ENCODE assay signal across 8 cellular contexts in genomic region chr17:4806770-4807533, GRCh38. TPM values are rescaled to one million over a fixed set of nuclear protein-coding genes. Genes with fewer than 3 reads are reported as not detected.
DNase-seq lines count a peak whose midpoint lies in the region; ATAC-seq and TF ChIP-seq lines count a peak whose summit lies in the region.

TSS of gene PLD2 (plus strand) at chr17:4807152. CDS start at chr17:4807773, 621 bp downstream.

- CTCF ChIA-PET in CD4-positive, alpha-beta T cell (lab: Charles Lee), result interaction anchor here (0.8 to 1.8 kb wide), 5 partner anchors 11 to 97 kb away, joined by 3 to 13 read pairs (median 3); partner anchors contain the start of gene PSMB6

- H3K4me1 Mint-ChIP-seq in CD4-positive, alpha-beta T cell (ENCODE audit: low read depth), result peaks cover 21% of the 10 kb centered on the region
- H3K4me1 Mint-ChIP-seq in activated T-cell treated with anti-CD3 and anti-CD28 coated beads, Interleukin-2, amount 50 U/mL, for 24 hours (ENCODE audit: low read depth), result peaks cover 12% of the 10 kb centered on the region

- TF ChIP-seq CTCF in CD4-positive, alpha-beta T cell (IDR thresholded peaks at IDR 0.05), result no peak

- peaks cover 0 to 16% of the 10 kb centered on the region in 2 donors for H3K4me1 ChIP-seq in esophagus (ENCODE audit: control insufficient read depth in 2 of 2, insufficient read depth in 2 of 2, low read length in 1 of 2)
- peaks cover 9% of the 10 kb centered on the region for H3K4me1 ChIP-seq in mucosa of stomach (ENCODE audit: control insufficient read depth, insufficient read depth, low read length)

- no peaks in the 10 kb centered on the region for H3K27me3 ChIP-seq in CD4-positive, alpha-beta T cell (ENCODE audit: control insufficient read depth, insufficient read depth, low read length)
- H3K27me3 ChIP-seq in esophagus (ENCODE audit: control insufficient read depth in 1 of 2, insufficient read depth in 2 of 2, low read length in 2 of 2), result no peaks in the 10 kb centered on the region
- H3K27me3 ChIP-seq in mucosa of stomach (ENCODE audit: control insufficient read depth, insufficient read depth, low read length), result no peaks in the 10 kb centered on the region

- no peaks in the 10 kb centered on the region for H3K9me3 ChIP-seq in CD4-positive, alpha-beta T cell (ENCODE audit: control insufficient read depth, low read length)
- peaks cover 0 to 2% of the 10 kb centered on the region in 2 donors for H3K9me3 ChIP-seq in esophagus (ENCODE audit: control insufficient read depth in 2 of 2, insufficient read depth in 1 of 2, low read depth in 1 of 2, low read length in 1 of 2)
- no peaks in the 10 kb centered on the region for H3K9me3 ChIP-seq in mucosa of stomach (ENCODE audit: control insufficient read depth, low read length)

- peak within 1 kb of the TSS; percentile 82 to 88 for H3K4me3 ChIP-seq in esophagus (ENCODE audit: low read depth in 1 of 2, low read length in 2 of 2)
- H3K4me3 ChIP-seq in mucosa of stomach (ENCODE audit: low read length), result peak within 1 kb of the TSS; percentile 31

- WGBS in esophagus, 2 donors, result 1% methylated on average over 58 to 103 of the region's 103 CpGs

- no peaks in the 10 kb centered on the region for H3K27me3 Mint-ChIP-seq in CD4-positive, alpha-beta T cell
- H3K27me3 Mint-ChIP-seq in activated T-cell treated with anti-CD3 and anti-CD28 coated beads, Interleukin-2, amount 50 U/mL, for 24 hours, result no peaks in the 10 kb centered on the region

- H3K27ac ChIP-seq in CD4-positive, alpha-beta T cell (ENCODE audit: low read depth, low read length), result no peak within 1 kb of the TSS
- peak within 1 kb of the TSS; percentile 65 to 77 for H3K27ac ChIP-seq in esophagus (ENCODE audit: low read depth in 2 of 2, low read length in 1 of 2)

- peak within 1 kb of the TSS; percentile 71 for H3K9ac ChIP-seq in mucosa of stomach (ENCODE audit: low read length)

- H3K27ac Mint-ChIP-seq in CD4-positive, alpha-beta T cell, result no peak within 1 kb of the TSS
- H3K27ac Mint-ChIP-seq in activated T-cell treated with anti-CD3 and anti-CD28 coated beads, Interleukin-2, amount 50 U/mL, for 24 hours, result peak within 1 kb of the TSS; percentile 47

- H3K36me3 ChIP-seq in esophagus (ENCODE audit: control insufficient read depth in 2 of 2, insufficient read depth in 2 of 2, low read length in 1 of 2), result peaks cover 4 to 14% of the 10 kb centered on the region in 2 donors
- H3K36me3 ChIP-seq in mucosa of stomach (ENCODE audit: control insufficient read depth, insufficient read depth, low read length), result no peaks in the 10 kb centered on the region

- H3K4me3 Mint-ChIP-seq in CD4-positive, alpha-beta T cell, result peak within 1 kb of the TSS; percentile 87
- peak within 1 kb of the TSS; percentile 78 for H3K4me3 Mint-ChIP-seq in activated T-cell treated with anti-CD3 and anti-CD28 coated beads, Interleukin-2, amount 50 U/mL, for 24 hours

- peak; percentile 68 to 86 (median 79) for DNase-seq in CD4-positive, alpha-beta T cell
- DNase-seq in OCI-M2 (lab: John Stamatoyannopoulos, UW; ENCODE audit: unreplicated experiment), result peak; percentile 8
- peak; percentile 90 for DNase-seq in activated T-cell treated with anti-CD3 and anti-CD28 coated beads, Interleukin-2, amount 50 U/mL, for 24 hours
- peak; percentile 52 to 76 for DNase-seq in stimulated activated CD8-positive, alpha-beta memory T cell treated with anti-CD3 and anti-CD28 coated beads, Interleukin-4, amount 100 ng/mL, for 4 hours (ENCODE audit: low read depth in 2 of 2, low spot score in 1 of 2)

- intact Hi-C loops in CD4-positive, alpha-beta T cell (cut with DNase I, micrococcal nuclease), result loop anchor here in 1 of 2 experiments (2.0 to 5.0 kb wide), 3 partner anchors 75 to 96 kb away; partner anchors contain the start of genes ARRB2 and MED11

- POLR2A ChIA-PET in CD4-positive, alpha-beta T cell (lab: Charles Lee), result interaction anchor here (0.6 to 2.6 kb wide), 8 partner anchors 11 to 133 kb away, joined by 3 to 18 read pairs (median 3); partner anchors contain the start of genes GLTPD2, MINK1, PSMB6 and RNF167

- H3K9me3 Mint-ChIP-seq in CD4-positive, alpha-beta T cell, result no peaks in the 10 kb centered on the region
- no peaks in the 10 kb centered on the region for H3K9me3 Mint-ChIP-seq in activated T-cell treated with anti-CD3 and anti-CD28 coated beads, Interleukin-2, amount 50 U/mL, for 24 hours

- ATAC-seq in CD4-positive, alpha-beta T cell (ENCODE audit: poor library complexity), result peak; percentile 98
- ATAC-seq in GM19395 (IDR thresholded peaks at IDR 0.05; ENCODE audit: unreplicated experiment) (peak; percentile 85), HG03571 (IDR thresholded peaks at IDR 0.05; ENCODE audit: unreplicated experiment) (peak; percentile 89)

- H3K36me3 Mint-ChIP-seq in CD4-positive, alpha-beta T cell (ENCODE audit: low read depth), result peaks cover 4% of the 10 kb centered on the region
- peaks cover 12% of the 10 kb centered on the region for H3K36me3 Mint-ChIP-seq in activated T-cell treated with anti-CD3 and anti-CD28 coated beads, Interleukin-2, amount 50 U/mL, for 24 hours (ENCODE audit: low read depth)

RNA-seq across cellular contexts. Expression of gene PLD2, which starts in this region (rescaled TPM):
- total RNA-seq in CD4-positive, alpha-beta T cell, result 10 to 100 TPM; 10.2 to 10.7 TPM
- 10 to 100 TPM; 66.9 to 67.4 TPM for polyA plus RNA-seq in esophagus

Comparison
In these comparisons a context has a peak if more than half of its experiments do, and no peak if none do; other contexts are left out.
1. DNase-seq: peak in every context shown above with its lines; median percentile 90 in activated T-cell treated with anti-CD3 and anti-CD28 coated beads, Interleukin-2, amount 50 U/mL, for 24 hours; 79 in CD4-positive, alpha-beta T cell; 64 in stimulated activated CD8-positive, alpha-beta memory T cell treated with anti-CD3 and anti-CD28 coated beads, Interleukin-4, amount 100 ng/mL, for 4 hours; 8 in OCI-M2.